In the genomic region with DNA sequence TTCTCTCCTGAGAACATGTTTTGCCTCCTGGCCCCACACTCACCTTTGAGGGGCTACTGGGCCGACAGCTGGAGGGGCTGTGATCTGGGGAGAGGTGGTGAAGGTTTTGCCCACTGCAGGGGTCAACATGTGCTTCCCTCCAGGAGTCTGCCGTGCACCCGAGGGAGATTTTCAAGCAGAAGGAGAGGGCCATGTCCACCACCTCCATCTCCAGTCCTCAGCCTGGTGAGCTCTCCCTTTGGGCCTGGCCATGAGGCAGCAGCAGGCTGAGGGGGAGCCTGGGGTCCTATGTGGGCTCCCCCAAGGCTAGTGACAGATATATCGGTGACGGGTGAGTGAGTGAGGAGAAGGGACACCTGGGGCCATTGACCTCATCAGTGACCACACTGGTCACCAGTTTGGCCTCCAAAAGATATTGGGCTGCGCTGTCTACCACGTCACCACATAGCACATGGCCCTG, we compare ENCODE assay signal across 14 cellular contexts. TPM values are rescaled to one million over a fixed set of nuclear protein-coding genes. Genes with fewer than 3 reads are reported as not detected.
DNase-seq lines count a peak whose midpoint lies in the region; ATAC-seq and FAIRE-seq lines count a peak whose summit lies in the region.
"Had no signal": no experiment of that assay in that cellular context is flagged by ENCODE, and none has a peak within 500 bp of the region (broad histone marks: within the 10 kb centered on the region; RNA-seq: fewer than 3 reads in every experiment).

No MANE protein-coding gene starts in this region.

- intact Hi-C loops in dendritic cell treated with granulocyte-macrophage colony-stimulating factor and Interleukin-4, amounts not matched to agents 40 ng/mL and 50 ng/mL, for 4 days (cut with micrococcal nuclease): no loop called here
- intact Hi-C loops in sciatic nerve (cut with DNase I): no loop called here

- no peaks in the 10 kb centered on the region for H3K4me1 ChIP-seq in small intestine (ENCODE audit: control insufficient read depth in 2 of 2, insufficient read depth in 1 of 2, low read depth in 1 of 2, low read length in 1 of 2)
- H3K4me1 ChIP-seq: SJSA1, transverse colon had no signal

- peak overlapping the region; percentile 40 for H3K27ac Mint-ChIP-seq in dendritic cell treated with granulocyte-macrophage colony-stimulating factor and Interleukin-4, amounts not matched to agents 40 ng/mL and 50 ng/mL, for 4 days

- H3K36me3 ChIP-seq in small intestine (ENCODE audit: control insufficient read depth in 2 of 2, insufficient read depth in 2 of 2, low read length in 2 of 2): peaks cover 16 to 25% of the 10 kb centered on the region in 2 donors

- peak; percentile 16 for ATAC-seq in GM18861 (IDR thresholded peaks at IDR 0.05; ENCODE audit: unreplicated experiment)
- ATAC-seq in HG02885 (IDR thresholded peaks at IDR 0.05; ENCODE audit: poor library complexity, unreplicated experiment): peak; percentile 32
- no peak for ATAC-seq in sciatic nerve
- no peak for ATAC-seq in HG03469 (IDR thresholded peaks at IDR 0.05; ENCODE audit: unreplicated experiment)

- H3K27ac ChIP-seq in small intestine (ENCODE audit: low read depth in 1 of 2, low read length in 1 of 2): no peak overlapping the region
- H3K27ac ChIP-seq: SJSA1, transverse colon had no signal

- H3K9me3 ChIP-seq in small intestine (ENCODE audit: control insufficient read depth, low read depth): no peaks in the 10 kb centered on the region
- H3K9me3 ChIP-seq: SJSA1, transverse colon had no signal

- H3K4me3 ChIP-seq in small intestine (ENCODE audit: low read depth in 1 of 2, low read length in 2 of 2): no peak overlapping the region
- H3K4me3 ChIP-seq: SJSA1, transverse colon had no signal

- peaks cover 30% of the 10 kb centered on the region for H3K4me1 Mint-ChIP-seq in dendritic cell treated with granulocyte-macrophage colony-stimulating factor and Interleukin-4, amounts not matched to agents 40 ng/mL and 50 ng/mL, for 4 days (ENCODE audit: low read depth)

- WGBS in small intestine, 3 donors: 87 to 90% (median 88%) methylated on average over 7 of the region's 7 CpGs

- DNase-seq in sciatic nerve (ENCODE audit: low spot score) (peak; percentile 44), superior temporal gyrus (ENCODE audit: extremely low spot score) (no peak), small intestine (no peak)
- DNase-seq: COR-L47, GF-D8, NCI-H1092, NCI-H2171 treated with DMSO at 0.1 percent for 48 hours had no signal

- H3K36me3 Mint-ChIP-seq in dendritic cell treated with granulocyte-macrophage colony-stimulating factor and Interleukin-4, amounts not matched to agents 40 ng/mL and 50 ng/mL, for 4 days (ENCODE audit: low read depth): peaks cover 98% of the 10 kb centered on the region

- H3K27me3 Mint-ChIP-seq in dendritic cell treated with granulocyte-macrophage colony-stimulating factor and Interleukin-4, amounts not matched to agents 40 ng/mL and 50 ng/mL, for 4 days: no peaks in the 10 kb centered on the region

- FAIRE-seq in small intestine (lab: Jason Lieb, UNC): no peak
- FAIRE-seq: TTC549 had no signal

- H3K27me3 ChIP-seq in small intestine (ENCODE audit: control insufficient read depth in 2 of 2, insufficient read depth in 2 of 2, low read length in 2 of 2): no peaks in the 10 kb centered on the region
- H3K27me3 ChIP-seq: SJSA1, transverse colon had no signal

- H3K4me3 Mint-ChIP-seq in dendritic cell treated with granulocyte-macrophage colony-stimulating factor and Interleukin-4, amounts not matched to agents 40 ng/mL and 50 ng/mL, for 4 days: no peak overlapping the region

- no peaks in the 10 kb centered on the region for H3K9me3 Mint-ChIP-seq in dendritic cell treated with granulocyte-macrophage colony-stimulating factor and Interleukin-4, amounts not matched to agents 40 ng/mL and 50 ng/mL, for 4 days

RNA-seq across cellular contexts. Expression of a gene that starts 6.6 kb away (rescaled TPM):
- 0.85 TPM for total RNA-seq in sciatic nerve
- polyA plus RNA-seq in small intestine: 1 to 10 TPM in 2 of 3 donors, under 1 TPM in 1; 1.00 to 5.7 (median 2.2) TPM

RNA-seq across cellular contexts. Expression of a gene that starts 14.3 kb away (rescaled TPM):
- total RNA-seq in sciatic nerve: 85.1 TPM
- polyA plus RNA-seq in small intestine: 10 to 100 TPM; 66.4 to 97.5 (median 69.4) TPM

RNA-seq across cellular contexts. Expression of a gene that starts 23.5 kb away (rescaled TPM):
- 25.6 TPM for total RNA-seq in sciatic nerve
- 10 to 100 TPM; 13.8 to 21.9 (median 15.2) TPM for polyA plus RNA-seq in small intestine

RNA-seq across cellular contexts. Expression of a gene that starts 45.4 kb away (rescaled TPM):
- 236 TPM for total RNA-seq in sciatic nerve
- 10 to 100 TPM in 1 of 3 donors, 1 to 10 TPM in 2; 1.3 to 34.8 (median 3.0) TPM for polyA plus RNA-seq in small intestine
- total RNA-seq: SJSA1 had no signal

Comparison
In these comparisons a context has a peak if more than half of its experiments do, and no peak if none do; other contexts are left out.
1. ATAC-seq: peak in GM18861 (single experiment) and HG02885 (single experiment); none in sciatic nerve (single experiment) and HG03469 (single experiment).